In genomic region chr17:70869402-70870085, GRCh38 we compare ENCODE assay signal across 27 cellular contexts.
DNase-seq lines count a peak whose midpoint lies in the region; ATAC-seq, FAIRE-seq and TF ChIP-seq lines count a peak whose summit lies in the region.
"Had no signal": no experiment of that assay in that cellular context is flagged by ENCODE, and none has a peak within 500 bp of the region (broad histone marks: within the 10 kb centered on the region; RNA-seq: fewer than 3 reads in every experiment).

No MANE protein-coding gene starts in this region.

- CTCF ChIA-PET in HEK293 (lab: Yijun Ruan, JAX) = no interaction called here

- no peak for ATAC-seq in GM21381 (IDR thresholded peaks at IDR 0.05; ENCODE audit: unreplicated experiment)
- no peak for ATAC-seq in activated T-helper 17 cell treated with anti-CD3 and anti-CD28 coated beads, Interleukin-2, amount 50 U/mL, for 72 hours (replicated peaks)
- ATAC-seq: activated CD8-positive, alpha-beta memory T cell treated with anti-CD3 and anti-CD28 coated beads, Interleukin-2, amount 10 ng/mL, durations not matched to agents 7 days and 5 days; activated T-cell treated with anti-CD3 and anti-CD28 coated beads, Interleukin-2, amount 50 U/mL, for 72 hours; gastroesophageal sphincter; psoas muscle had no signal

- no peak overlapping the region for H3K27ac ChIP-seq in HEK293 (ENCODE audit: extremely low read depth, low read depth, low read length)
- H3K27ac ChIP-seq: breast epithelium, coronary artery, gastroesophageal sphincter, psoas muscle, RWPE1, transverse colon had no signal

- POLR2A ChIA-PET in HEK293 (lab: Yijun Ruan, JAX) = no interaction called here

- FAIRE-seq in endometrium (lab: Jason Lieb, UNC) = peak; percentile 67

- no peak overlapping the region for H3K4me3 ChIP-seq in HEK293 (ENCODE audit: low read depth, low read length)
- H3K4me3 ChIP-seq: breast epithelium, coronary artery, gastroesophageal sphincter, HAP-1, psoas muscle, transverse colon had no signal

- peaks cover 2% of the 10 kb centered on the region for H3K9me3 Mint-ChIP-seq in neural crest cell
- peaks cover 5% of the 10 kb centered on the region for H3K9me3 Mint-ChIP-seq in activated T-helper 17 cell treated with anti-CD3 and anti-CD28 coated beads, Interleukin-2, amount 50 U/mL, for 72 hours
- H3K9me3 Mint-ChIP-seq: CD4-positive, alpha-beta T cell had no signal

- peaks cover 48% of the 10 kb centered on the region for H3K4me1 Mint-ChIP-seq in neural crest cell
- no peaks in the 10 kb centered on the region for H3K4me1 Mint-ChIP-seq in activated T-helper 17 cell treated with anti-CD3 and anti-CD28 coated beads, Interleukin-2, amount 50 U/mL, for 72 hours
- H3K4me1 Mint-ChIP-seq: activated CD8-positive, alpha-beta memory T cell treated with anti-CD3 and anti-CD28 coated beads, Interleukin-2, amount 10 ng/mL, durations not matched to agents 7 days and 5 days; activated naive CD4-positive, alpha-beta T cell treated with anti-CD3 and anti-CD28 coated beads, Interleukin-2, amount 10 ng/mL, durations not matched to agents 7 days and 5 days had no signal

- H3K27me3 Mint-ChIP-seq in neural crest cell (ENCODE audit: low read depth) = no peaks in the 10 kb centered on the region
- H3K27me3 Mint-ChIP-seq in activated T-helper 17 cell treated with anti-CD3 and anti-CD28 coated beads, Interleukin-2, amount 50 U/mL, for 72 hours = no peaks in the 10 kb centered on the region
- H3K27me3 Mint-ChIP-seq: activated CD8-positive, alpha-beta memory T cell treated with anti-CD3 and anti-CD28 coated beads, Interleukin-2, amount 10 ng/mL, durations not matched to agents 7 days and 5 days; activated naive CD4-positive, alpha-beta T cell treated with anti-CD3 and anti-CD28 coated beads, Interleukin-2, amount 10 ng/mL, durations not matched to agents 7 days and 5 days; CD4-positive, alpha-beta T cell had no signal

- H3K36me3 ChIP-seq in HEK293 (ENCODE audit: control insufficient read depth in 2 of 2, insufficient read depth in 1 of 2, low read length in 2 of 2) = no peaks in the 10 kb centered on the region
- H3K36me3 ChIP-seq: breast epithelium, gastroesophageal sphincter, HAP-1, transverse colon had no signal

- TF ChIP-seq CTCF in HEK293 (tag by site-specific recombination; IDR thresholded peaks at IDR 0.05) (no peak), neural crest cell (conservative IDR thresholded peaks at IDR 0.05) (no peak)

- peaks cover 4% of the 10 kb centered on the region; the same call in 1 of the 2 replicates for H3K4me1 ChIP-seq in HEK293 (ENCODE audit: control insufficient read depth, insufficient read depth, low read length)
- H3K4me1 ChIP-seq: breast epithelium, gastroesophageal sphincter, HAP-1, psoas muscle had no signal

- H3K36me3 Mint-ChIP-seq in neural crest cell (ENCODE audit: low read depth) = peaks cover 2% of the 10 kb centered on the region
- no peaks in the 10 kb centered on the region for H3K36me3 Mint-ChIP-seq in activated T-helper 17 cell treated with anti-CD3 and anti-CD28 coated beads, Interleukin-2, amount 50 U/mL, for 72 hours (ENCODE audit: low read depth)
- H3K36me3 Mint-ChIP-seq: activated CD8-positive, alpha-beta memory T cell treated with anti-CD3 and anti-CD28 coated beads, Interleukin-2, amount 10 ng/mL, durations not matched to agents 7 days and 5 days; activated naive CD4-positive, alpha-beta T cell treated with anti-CD3 and anti-CD28 coated beads, Interleukin-2, amount 10 ng/mL, durations not matched to agents 7 days and 5 days had no signal

- H3K27ac Mint-ChIP-seq in neural crest cell (ENCODE audit: unreplicated experiment) = peak overlapping the region; percentile 93
- no peak overlapping the region for H3K27ac Mint-ChIP-seq in activated T-helper 17 cell treated with anti-CD3 and anti-CD28 coated beads, Interleukin-2, amount 50 U/mL, for 72 hours
- H3K27ac Mint-ChIP-seq: activated CD8-positive, alpha-beta memory T cell treated with anti-CD3 and anti-CD28 coated beads, Interleukin-2, amount 10 ng/mL, durations not matched to agents 7 days and 5 days; activated naive CD4-positive, alpha-beta T cell treated with anti-CD3 and anti-CD28 coated beads, Interleukin-2, amount 10 ng/mL, durations not matched to agents 7 days and 5 days; activated T-cell treated with anti-CD3 and anti-CD28 coated beads, Interleukin-2, amount 50 U/mL, for 72 hours; CD4-positive, alpha-beta T cell had no signal

- DNase-seq in NCI-H146 (lab: John Stamatoyannopoulos, UW) (peak; percentile 76), neural crest cell (ENCODE audit: low read depth, low spot score) (no peak), SIG-M5 treated with dmso at 0.1 percent for 504 hours (lab: John Stamatoyannopoulos, UW; ENCODE audit: unreplicated experiment) (no peak)
- DNase-seq: activated CD4-positive, alpha-beta T cell treated with anti-CD3 and anti-CD28 coated beads, Interleukin-2, amount 50 U/mL, for 1 hour; activated CD8-positive, alpha-beta memory T cell treated with anti-CD3 and anti-CD28 coated beads, Interleukin-2, amount 10 ng/mL, durations not matched to agents 7 days and 5 days; activated naive CD4-positive, alpha-beta T cell treated with anti-CD3 and anti-CD28 coated beads, Interleukin-2, amount 10 ng/mL, durations not matched to agents 7 days and 5 days; activated T-cell treated with anti-CD3 and anti-CD28 coated beads, Interleukin-2, amount 50 U/mL, for 72 hours; amniotic stem cell; CD4-positive, alpha-beta T cell; DMS53; hypothalamus; kidney glomerular epithelial cell; mammary epithelial cell; MM.1S; NCI-H1436; NCI-H526 treated with DMSO at 0.1 percent for 48 hours; psoas muscle; transverse colon had no signal

- no peaks in the 10 kb centered on the region for H3K9me3 ChIP-seq in HEK293 (ENCODE audit: control insufficient read depth, insufficient read depth, low read depth, low read length)
- H3K9me3 ChIP-seq: breast epithelium, gastroesophageal sphincter, HAP-1, psoas muscle, transverse colon had no signal

- no peak overlapping the region for H3K4me3 Mint-ChIP-seq in neural crest cell
- H3K4me3 Mint-ChIP-seq in activated T-helper 17 cell treated with anti-CD3 and anti-CD28 coated beads, Interleukin-2, amount 50 U/mL, for 72 hours = no peak overlapping the region
- H3K4me3 Mint-ChIP-seq: activated CD8-positive, alpha-beta memory T cell treated with anti-CD3 and anti-CD28 coated beads, Interleukin-2, amount 10 ng/mL, durations not matched to agents 7 days and 5 days; activated naive CD4-positive, alpha-beta T cell treated with anti-CD3 and anti-CD28 coated beads, Interleukin-2, amount 10 ng/mL, durations not matched to agents 7 days and 5 days; activated T-cell treated with anti-CD3 and anti-CD28 coated beads, Interleukin-2, amount 50 U/mL, for 72 hours; CD4-positive, alpha-beta T cell had no signal

TF ChIP-seq in HEK293, 187 proteins besides CTCF, POLR2A, EP300 and RAD21:
- TF ChIP-seq, protein P1, sequence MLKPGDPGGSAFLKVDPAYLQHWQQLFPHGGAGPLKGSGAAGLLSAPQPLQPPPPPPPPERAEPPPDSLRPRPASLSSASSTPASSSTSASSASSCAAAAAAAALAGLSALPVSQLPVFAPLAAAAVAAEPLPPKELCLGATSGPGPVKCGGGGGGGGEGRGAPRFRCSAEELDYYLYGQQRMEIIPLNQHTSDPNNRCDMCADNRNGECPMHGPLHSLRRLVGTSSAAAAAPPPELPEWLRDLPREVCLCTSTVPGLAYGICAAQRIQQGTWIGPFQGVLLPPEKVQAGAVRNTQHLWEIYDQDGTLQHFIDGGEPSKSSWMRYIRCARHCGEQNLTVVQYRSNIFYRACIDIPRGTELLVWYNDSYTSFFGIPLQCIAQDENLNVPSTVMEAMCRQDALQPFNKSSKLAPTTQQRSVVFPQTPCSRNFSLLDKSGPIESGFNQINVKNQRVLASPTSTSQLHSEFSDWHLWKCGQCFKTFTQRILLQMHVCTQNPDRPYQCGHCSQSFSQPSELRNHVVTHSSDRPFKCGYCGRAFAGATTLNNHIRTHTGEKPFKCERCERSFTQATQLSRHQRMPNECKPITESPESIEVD (tag by site-specific recombination; IDR thresholded peaks at IDR 0.05) = peak; percentile 65
- TF ChIP-seq ZBTB8A (tag by site-specific recombination; IDR thresholded peaks at IDR 0.05) (no peak), FEZF1 (tag by site-specific recombination; IDR thresholded peaks at IDR 0.05) (peak; percentile 55; the same call in 1 of the 2 replicates), ZBTB48 (tag by site-specific recombination; IDR thresholded peaks at IDR 0.05) (no peak)
